2 cellular contexts compared by ENCODE assay signal in the genomic region with DNA sequence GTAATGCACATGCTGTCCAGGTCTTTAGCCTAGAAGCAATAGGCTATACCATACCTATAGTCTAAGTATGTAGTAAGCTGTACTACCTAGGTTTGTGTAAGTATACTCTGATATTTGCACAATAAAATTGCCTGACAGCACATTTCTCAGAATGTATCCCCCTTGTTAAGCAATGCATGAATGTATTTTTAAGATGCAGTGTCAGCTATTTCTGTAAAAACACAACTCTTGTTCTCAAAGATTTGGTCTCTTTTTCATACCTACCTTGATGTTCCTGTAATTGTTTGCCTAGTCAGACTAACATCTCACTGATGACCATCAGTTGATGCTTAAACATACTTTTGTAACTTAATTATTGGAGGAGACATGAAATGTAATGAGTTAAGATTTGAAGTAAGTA.
TF ChIP-seq lines count a peak whose summit lies in the region.

No MANE protein-coding gene starts in this region.

TF ChIP-seq in HepG2, 621 proteins besides CTCF, POLR2A, EP300 and RAD21 (continued from another document):
- no peak for TF ChIP-seq IRF9 (CRISPR knock-in tag; IDR thresholded peaks at IDR 0.05; ENCODE audit: borderline replicate concordance)
- TF ChIP-seq, protein P1, sequence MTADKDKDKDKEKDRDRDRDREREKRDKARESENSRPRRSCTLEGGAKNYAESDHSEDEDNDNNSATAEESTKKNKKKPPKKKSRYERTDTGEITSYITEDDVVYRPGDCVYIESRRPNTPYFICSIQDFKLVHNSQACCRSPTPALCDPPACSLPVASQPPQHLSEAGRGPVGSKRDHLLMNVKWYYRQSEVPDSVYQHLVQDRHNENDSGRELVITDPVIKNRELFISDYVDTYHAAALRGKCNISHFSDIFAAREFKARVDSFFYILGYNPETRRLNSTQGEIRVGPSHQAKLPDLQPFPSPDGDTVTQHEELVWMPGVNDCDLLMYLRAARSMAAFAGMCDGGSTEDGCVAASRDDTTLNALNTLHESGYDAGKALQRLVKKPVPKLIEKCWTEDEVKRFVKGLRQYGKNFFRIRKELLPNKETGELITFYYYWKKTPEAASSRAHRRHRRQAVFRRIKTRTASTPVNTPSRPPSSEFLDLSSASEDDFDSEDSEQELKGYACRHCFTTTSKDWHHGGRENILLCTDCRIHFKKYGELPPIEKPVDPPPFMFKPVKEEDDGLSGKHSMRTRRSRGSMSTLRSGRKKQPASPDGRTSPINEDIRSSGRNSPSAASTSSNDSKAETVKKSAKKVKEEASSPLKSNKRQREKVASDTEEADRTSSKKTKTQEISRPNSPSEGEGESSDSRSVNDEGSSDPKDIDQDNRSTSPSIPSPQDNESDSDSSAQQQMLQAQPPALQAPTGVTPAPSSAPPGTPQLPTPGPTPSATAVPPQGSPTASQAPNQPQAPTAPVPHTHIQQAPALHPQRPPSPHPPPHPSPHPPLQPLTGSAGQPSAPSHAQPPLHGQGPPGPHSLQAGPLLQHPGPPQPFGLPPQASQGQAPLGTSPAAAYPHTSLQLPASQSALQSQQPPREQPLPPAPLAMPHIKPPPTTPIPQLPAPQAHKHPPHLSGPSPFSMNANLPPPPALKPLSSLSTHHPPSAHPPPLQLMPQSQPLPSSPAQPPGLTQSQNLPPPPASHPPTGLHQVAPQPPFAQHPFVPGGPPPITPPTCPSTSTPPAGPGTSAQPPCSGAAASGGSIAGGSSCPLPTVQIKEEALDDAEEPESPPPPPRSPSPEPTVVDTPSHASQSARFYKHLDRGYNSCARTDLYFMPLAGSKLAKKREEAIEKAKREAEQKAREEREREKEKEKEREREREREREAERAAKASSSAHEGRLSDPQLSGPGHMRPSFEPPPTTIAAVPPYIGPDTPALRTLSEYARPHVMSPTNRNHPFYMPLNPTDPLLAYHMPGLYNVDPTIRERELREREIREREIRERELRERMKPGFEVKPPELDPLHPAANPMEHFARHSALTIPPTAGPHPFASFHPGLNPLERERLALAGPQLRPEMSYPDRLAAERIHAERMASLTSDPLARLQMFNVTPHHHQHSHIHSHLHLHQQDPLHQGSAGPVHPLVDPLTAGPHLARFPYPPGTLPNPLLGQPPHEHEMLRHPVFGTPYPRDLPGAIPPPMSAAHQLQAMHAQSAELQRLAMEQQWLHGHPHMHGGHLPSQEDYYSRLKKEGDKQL (CRISPR knock-in tag; IDR thresholded peaks at IDR 0.05; ENCODE audit: low read depth): no peak
- peak; percentile 7 to 62; a peak in 2 of 4 replicates for TF ChIP-seq MAFK (conservative IDR thresholded peaks at IDR 0.05 in 1 of 2, IDR thresholded peaks at IDR 0.05 in 1 of 2; ENCODE audit: low read length in 2 of 2)
- no peak for TF ChIP-seq ZNF709 (CRISPR knock-in tag; IDR thresholded peaks at IDR 0.05)
TF ChIP-seq in HepG2: peak in this region for 2.

TF ChIP-seq in IMR-90, 13 proteins besides CTCF, POLR2A, EP300 and RAD21:
- TF ChIP-seq USF2 (IDR thresholded peaks at IDR 0.05; ENCODE audit: low read depth, low read length): no peak
- TF ChIP-seq MAFK (IDR thresholded peaks at IDR 0.05; ENCODE audit: low read depth, low read length): peak; percentile 73
TF ChIP-seq in IMR-90: peak in this region for 1.
